Comparison of ENCODE assay signal across 8 cellular contexts in genomic region chr1:158998037-158998780, GRCh38. TPM values are rescaled to one million over a fixed set of nuclear protein-coding genes. Genes with fewer than 3 reads are reported as not detected.
DNase-seq lines count a peak whose midpoint lies in the region; ATAC-seq and TF ChIP-seq lines count a peak whose summit lies in the region.

No MANE protein-coding gene starts in this region.

- peaks cover 15% of the 10 kb centered on the region for H3K36me3 Mint-ChIP-seq in activated naive CD4-positive, alpha-beta T cell treated with anti-CD3 and anti-CD28 coated beads for 36 hours (ENCODE audit: low read depth)
- no peaks in the 10 kb centered on the region for H3K36me3 Mint-ChIP-seq in T-helper 17 cell (ENCODE audit: low read depth)

- H3K36me3 ChIP-seq in transverse colon: no peaks in the 10 kb centered on the region

- H3K27ac ChIP-seq in layer of hippocampus (ENCODE audit: low read depth, low read length) (peak overlapping the region; percentile 86), transverse colon (peak overlapping the region; percentile 72 to 86 (median 81))

- in situ Hi-C loops in transverse colon (cut with MboI; ENCODE audit: low pct_ligation_motif_present in 1 of 4, low pct_unique_long_range_greater_than_20kb in 1 of 4, low sequenced_read_pairs in 3 of 4): loop anchor here in 3 of 4 donors (10.0 to 25.0 kb wide), 3 partner anchors 486 to 793 kb away; no protein-coding TSS in a partner anchor

- H3K9me3 ChIP-seq in T-helper 17 cell (ENCODE audit: control insufficient read depth, low read length, poor library complexity, severe bottlenecking) (no peaks in the 10 kb centered on the region), transverse colon (no peaks in the 10 kb centered on the region)

- ATAC-seq in T-helper 17 cell: peak; percentile 44

- intact Hi-C loops in activated naive CD4-positive, alpha-beta T cell treated with anti-CD3 and anti-CD28 coated beads for 36 hours (cut with micrococcal nuclease): loop anchor here (1.0 to 5.0 kb wide), 11 partner anchors 10 to 1005 kb away; partner anchors contain the start of gene KIRREL1
- intact Hi-C loops in transverse colon (cut with DNase I; ENCODE audit: low total_unique reads): no loop called here

- H3K4me1 ChIP-seq in transverse colon: peaks cover 0 to 31% (median 2%) of the 10 kb centered on the region in 4 donors

- no peak for TF ChIP-seq POLR2A in transverse colon (IDR thresholded peaks at IDR 0.05)

- H3K9me3 Mint-ChIP-seq in activated naive CD4-positive, alpha-beta T cell treated with anti-CD3 and anti-CD28 coated beads for 36 hours: peaks cover 8% of the 10 kb centered on the region

- DNase-seq in activated naive CD4-positive, alpha-beta T cell treated with anti-CD3 and anti-CD28 coated beads for 36 hours: no peak
- DNase-seq in activated naive CD4-positive, alpha-beta T cell treated with Interleukin-2 at 50 U/mL for 16 hours: no peak
- DNase-seq in T-helper 17 cell: no peak
- no peak for DNase-seq in transverse colon
- no peak for DNase-seq in foreskin fibroblast
- no peak for DNase-seq in NCI-H524 treated with DMSO at 0.1 percent for 48 hours (lab: John Stamatoyannopoulos, UW)
- DNase-seq in NCI-H748 treated with DMSO at 0.1 percent for 48 hours (lab: John Stamatoyannopoulos, UW): no peak

- CTCF ChIA-PET in activated naive CD4-positive, alpha-beta T cell treated with anti-CD3 and anti-CD28 coated beads for 36 hours (lab: Charles Lee): interaction anchor here (0.5 to 2.5 kb wide), 21 partner anchors 9 to 795 kb away, joined by 3 to 10 read pairs (median 4); partner anchors contain the start of gene AIM2

- 40 to 45% methylated on average over 6 of the region's 6 CpGs for WGBS in transverse colon (ENCODE audit: low coverage in 1 of 2), 2 donors

- no peaks in the 10 kb centered on the region for H3K27me3 Mint-ChIP-seq in activated naive CD4-positive, alpha-beta T cell treated with anti-CD3 and anti-CD28 coated beads for 36 hours (ENCODE audit: low read depth)
- no peaks in the 10 kb centered on the region for H3K27me3 Mint-ChIP-seq in T-helper 17 cell

- H3K4me1 Mint-ChIP-seq in activated naive CD4-positive, alpha-beta T cell treated with anti-CD3 and anti-CD28 coated beads for 36 hours (ENCODE audit: low read depth): peaks cover 34% of the 10 kb centered on the region
- peaks cover 28% of the 10 kb centered on the region for H3K4me1 Mint-ChIP-seq in T-helper 17 cell

- TF ChIP-seq CTCF in transverse colon (IDR thresholded peaks at IDR 0.05) (no peak), foreskin fibroblast (IDR thresholded peaks at IDR 0.05; ENCODE audit: low read depth, low read length) (no peak)

- H3K4me3 Mint-ChIP-seq in activated naive CD4-positive, alpha-beta T cell treated with anti-CD3 and anti-CD28 coated beads for 36 hours: no peak overlapping the region
- H3K4me3 Mint-ChIP-seq in T-helper 17 cell: peak overlapping the region; percentile 87

- H3K27ac Mint-ChIP-seq in activated naive CD4-positive, alpha-beta T cell treated with anti-CD3 and anti-CD28 coated beads for 36 hours: peak overlapping the region; percentile 30
- peak overlapping the region; percentile 96 for H3K27ac Mint-ChIP-seq in T-helper 17 cell

- TF ChIP-seq EP300 in transverse colon (IDR thresholded peaks at IDR 0.05; ENCODE audit: low read depth): no peak

- H3K27me3 ChIP-seq in layer of hippocampus (ENCODE audit: control insufficient read depth, insufficient read depth, low read length) (no peaks in the 10 kb centered on the region), transverse colon (no peaks in the 10 kb centered on the region)

- H3K4me3 ChIP-seq in transverse colon (peak overlapping the region in 2 of 4 donors; percentile 27 to 44), foreskin fibroblast (ENCODE audit: low read depth in 1 of 2, low read length in 2 of 2) (no peak overlapping the region)

RNA-seq across cellular contexts. Expression of gene IFI16, which starts 11.5 kb away (rescaled TPM):
- 100 to 1,000 TPM; 287 to 288 TPM for total RNA-seq in activated naive CD4-positive, alpha-beta T cell treated with anti-CD3 and anti-CD28 coated beads for 36 hours
- total RNA-seq in T-helper 17 cell: 10 to 100 TPM; 68.0 to 82.8 TPM
- total RNA-seq in transverse colon: 10 to 100 TPM; 11.1 to 36.5 (median 17.9) TPM
